ENCODE assay signal across 9 cellular contexts in genomic region chr10:112435013-112435619, GRCh38. TPM values are rescaled to one million over a fixed set of nuclear protein-coding genes. Genes with fewer than 3 reads are reported as not detected.
DNase-seq lines count a peak whose midpoint lies in the region; ATAC-seq and TF ChIP-seq lines count a peak whose summit lies in the region.
"Had no signal": no experiment of that assay in that cellular context is flagged by ENCODE, and none has a peak within 500 bp of the region (broad histone marks: within the 10 kb centered on the region; RNA-seq: fewer than 3 reads in every experiment).

No MANE protein-coding gene starts in this region.

- no peaks in the 10 kb centered on the region for H3K9me3 Mint-ChIP-seq in endothelial cell (ENCODE audit: unreplicated experiment)
- H3K9me3 Mint-ChIP-seq: central memory CD8-positive, alpha-beta T cell had no signal

- H3K27me3 Mint-ChIP-seq in endothelial cell (ENCODE audit: unreplicated experiment) = no peaks in the 10 kb centered on the region
- H3K27me3 Mint-ChIP-seq: central memory CD8-positive, alpha-beta T cell had no signal

- in situ Hi-C loops in G401 (cut with HindIII; ENCODE audit: low sequenced_read_pairs) = no loop called here

- H3K36me3 Mint-ChIP-seq in endothelial cell (ENCODE audit: low read depth, unreplicated experiment) = peaks cover 7% of the 10 kb centered on the region

- H3K27ac Mint-ChIP-seq in endothelial cell (ENCODE audit: unreplicated experiment) = no peak overlapping the region

- ATAC-seq in GM19463 (IDR thresholded peaks at IDR 0.05; ENCODE audit: unreplicated experiment) = no peak
- no peak for ATAC-seq in HG02884 (IDR thresholded peaks at IDR 0.05; ENCODE audit: unreplicated experiment)

- DNase-seq in G401 (ENCODE audit: low spot score) (peak; percentile 19), NCI-H2227 treated with DMSO at 0.1 percent for 48 hours (lab: John Stamatoyannopoulos, UW) (peak; percentile 1), endothelial cell (ENCODE audit: low spot score) (no peak), pons (ENCODE audit: low spot score) (peak; percentile 18), GM20000 (ENCODE audit: low spot score) (no peak), ureter (ENCODE audit: low spot score) (no peak)

- H3K4me3 Mint-ChIP-seq in endothelial cell (ENCODE audit: unreplicated experiment) = no peak overlapping the region
- H3K4me3 Mint-ChIP-seq: central memory CD8-positive, alpha-beta T cell had no signal

- no peaks in the 10 kb centered on the region for H3K4me1 Mint-ChIP-seq in endothelial cell (ENCODE audit: unreplicated experiment)
- H3K4me1 Mint-ChIP-seq: central memory CD8-positive, alpha-beta T cell had no signal

- TF ChIP-seq CTCF in endothelial cell (IDR thresholded peaks at IDR 0.05; ENCODE audit: unreplicated experiment) (peak; percentile 73), GM20000 (IDR thresholded peaks at IDR 0.05; ENCODE audit: extremely low read depth, missing control alignments) (no peak)

RNA-seq across cellular contexts. Expression of gene ZDHHC6, which starts 11.6 kb away (rescaled TPM):
- total RNA-seq in G401 (2014; rRNA removed; shearing (Covaris generic)) = 18.3 and 23.3 TPM in 2 replicates
- 42.8 TPM for total RNA-seq in endothelial cell (ENCODE audit: unreplicated experiment)
- total RNA-seq in ureter = 42.1 TPM

RNA-seq across cellular contexts. Expression of gene VTI1A, which starts 11.9 kb away (rescaled TPM):
- 22.7 and 30.5 TPM in 2 replicates for total RNA-seq in G401 (2014; rRNA removed; shearing (Covaris generic))
- total RNA-seq in endothelial cell (ENCODE audit: unreplicated experiment) (35.4 TPM), ureter (50.4 TPM)

Comparison
In these comparisons a context has a peak if more than half of its experiments do, and no peak if none do; other contexts are left out.
1. DNase-seq: peak in G401 (single experiment), NCI-H2227 treated with DMSO at 0.1 percent for 48 hours (single experiment) and pons (single experiment); none in endothelial cell (single experiment), GM20000 (single experiment) and ureter (single experiment).